In the genomic region with DNA sequence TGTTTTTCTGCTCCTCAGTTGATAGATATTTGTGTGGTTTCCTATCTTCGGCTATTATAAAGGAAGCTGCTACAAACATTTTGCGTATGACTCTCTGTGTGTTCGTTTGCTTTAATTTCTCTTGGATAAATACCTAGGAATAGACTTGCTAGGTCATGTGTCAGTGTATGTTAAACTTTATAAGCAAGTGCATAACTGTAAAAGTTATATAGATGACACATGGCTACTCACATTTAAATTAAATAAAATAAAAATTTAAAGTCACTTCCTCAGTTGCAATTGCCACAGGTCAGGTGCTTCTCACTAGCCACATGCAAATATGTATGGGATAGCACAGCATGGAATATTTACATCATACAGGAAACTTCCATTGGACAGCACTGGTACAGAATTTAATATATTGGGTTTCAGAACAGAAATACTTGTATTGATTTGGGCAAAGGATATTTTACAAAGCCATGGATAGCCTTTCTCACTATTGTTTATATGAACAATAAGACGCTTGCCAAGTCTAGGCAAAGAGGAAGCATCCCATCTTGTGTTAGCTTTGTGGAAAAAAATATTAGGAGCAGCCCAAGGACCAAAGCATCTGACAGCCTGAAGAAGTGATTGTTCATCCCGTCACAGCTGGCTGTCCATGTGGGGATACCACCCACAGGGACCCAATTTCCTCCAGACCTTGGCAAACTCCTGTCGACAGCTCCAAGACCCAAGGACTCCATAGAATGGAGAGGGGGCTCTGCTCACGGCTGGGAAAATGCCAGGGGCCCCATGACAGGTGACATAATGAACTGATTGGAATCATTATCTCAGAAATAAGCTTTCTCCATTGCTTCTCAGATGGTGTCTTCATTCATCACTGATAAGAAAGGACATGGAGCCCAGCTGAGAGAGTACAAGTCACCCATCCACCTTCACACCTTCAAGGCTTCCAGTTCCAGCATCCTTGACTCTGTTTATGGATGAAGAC, we compare ENCODE assay signal across 17 cellular contexts.
"Had no signal": no experiment of that assay in that cellular context is flagged by ENCODE, and none has a peak within 500 bp of the region (broad histone marks: within the 10 kb centered on the region; RNA-seq: fewer than 3 reads in every experiment).

No MANE protein-coding gene starts in this region.

- H3K9me3 Mint-ChIP-seq: activated naive CD8-positive, alpha-beta T cell treated with anti-CD3 and anti-CD28 coated beads for 36 hours; activated T-cell treated with anti-CD3 and anti-CD28 coated beads, Interleukin-2, amount 50 U/mL, for 4 hours; dendritic cell treated with granulocyte-macrophage colony-stimulating factor and Interleukin-4, amounts not matched to agents 40 ng/mL and 50 ng/mL, for 4 days; immature natural killer cell had no signal

- H3K36me3 Mint-ChIP-seq: activated naive CD8-positive, alpha-beta T cell treated with anti-CD3 and anti-CD28 coated beads for 36 hours; immature natural killer cell; WTC11 had no signal

- H3K36me3 ChIP-seq: breast epithelium, prostate gland, spleen had no signal

- H3K4me3 Mint-ChIP-seq: activated naive CD8-positive, alpha-beta T cell treated with anti-CD3 and anti-CD28 coated beads for 36 hours; activated T-cell treated with anti-CD3 and anti-CD28 coated beads, Interleukin-2, amount 50 U/mL, for 4 hours; dendritic cell treated with granulocyte-macrophage colony-stimulating factor and Interleukin-4, amounts not matched to agents 40 ng/mL and 50 ng/mL, for 4 days; immature natural killer cell; WTC11 had no signal

- H3K27ac Mint-ChIP-seq: activated naive CD8-positive, alpha-beta T cell treated with anti-CD3 and anti-CD28 coated beads for 36 hours; dendritic cell treated with granulocyte-macrophage colony-stimulating factor and Interleukin-4, amounts not matched to agents 40 ng/mL and 50 ng/mL, for 4 days; immature natural killer cell; WTC11 had no signal

- H3K9me3 ChIP-seq: breast epithelium, prostate gland, spleen had no signal

- H3K4me1 Mint-ChIP-seq: activated naive CD8-positive, alpha-beta T cell treated with anti-CD3 and anti-CD28 coated beads for 36 hours; immature natural killer cell had no signal

- H3K27me3 Mint-ChIP-seq: dendritic cell treated with granulocyte-macrophage colony-stimulating factor and Interleukin-4, amounts not matched to agents 40 ng/mL and 50 ng/mL, for 4 days had no signal

- DNase-seq: activated CD8-positive, alpha-beta memory T cell treated with anti-CD3 and anti-CD28 coated beads, Interleukin-2, amount 50 U/mL, for 48 hours; activated naive CD4-positive, alpha-beta T cell treated with Interleukin-2 at 50 U/mL for 16 hours; activated naive CD8-positive, alpha-beta T cell treated with anti-CD3 and anti-CD28 coated beads for 36 hours; activated T-cell treated with anti-CD3 and anti-CD28 coated beads, Interleukin-2, amount 50 U/mL, for 4 hours; effector memory CD4-positive, alpha-beta T cell; foreskin keratinocyte; immature natural killer cell; left ventricle myocardium superior; spleen; stimulated activated CD4-positive, alpha-beta T cell treated with anti-CD3 and anti-CD28 coated beads, Interleukin-4, amount 100 ng/mL, for 1 hour; stimulated activated naive CD4-positive, alpha-beta T cell; T-helper 9 cell had no signal

- H3K4me3 ChIP-seq: breast epithelium, hepatocyte, prostate gland, spleen had no signal

- H3K27ac ChIP-seq: foreskin keratinocyte, hepatocyte, prostate gland, spleen had no signal

- ATAC-seq: activated T-cell treated with anti-CD3 and anti-CD28 coated beads, Interleukin-2, amount 50 U/mL, for 4 hours; foreskin keratinocyte; left ventricle myocardium superior; WTC11 had no signal

- H3K4me1 ChIP-seq: foreskin keratinocyte, prostate gland had no signal

- H3K27me3 ChIP-seq: breast epithelium had no signal
